14 cellular contexts compared by ENCODE assay signal in genomic region chr7:11714676-11715075, GRCh38.
DNase-seq lines count a peak whose midpoint lies in the region; ATAC-seq, FAIRE-seq and TF ChIP-seq lines count a peak whose summit lies in the region.
"Had no signal": no experiment of that assay in that cellular context is flagged by ENCODE, and none has a peak within 500 bp of the region (broad histone marks: within the 10 kb centered on the region; RNA-seq: fewer than 3 reads in every experiment).

No MANE protein-coding gene starts in this region.

- H4K8ac ChIP-seq in mesenchymal stem cell (ENCODE audit: low read length), result no peak overlapping the region

- no peaks in the 10 kb centered on the region for H3K9me3 Mint-ChIP-seq in astrocyte (ENCODE audit: unreplicated experiment)

- no peaks in the 10 kb centered on the region for H4K20me1 ChIP-seq in astrocyte (ENCODE audit: insufficient read depth, low read length)
- H4K20me1 ChIP-seq in mammary epithelial cell (ENCODE audit: insufficient read depth, low read length), result no peaks in the 10 kb centered on the region

- H3K4me2 ChIP-seq in astrocyte (ENCODE audit: low read length) (peak overlapping the region; percentile 40), mammary epithelial cell (ENCODE audit: insufficient read depth, low read depth, low read length) (no peak overlapping the region), mesenchymal stem cell (ENCODE audit: low read length, poor library complexity, severe bottlenecking) (no peak overlapping the region)

- intact Hi-C loops in mammary epithelial cell (cut with micrococcal nuclease) (no loop called here), aorta (cut with DNase I) (no loop called here)

- in situ Hi-C loops in mammary epithelial cell (cut with MboI; ENCODE audit: low sequenced_read_pairs in 2 of 2), result no loop called here

- no peak for TF ChIP-seq POLR2A in GM12892 (IDR thresholded peaks at IDR 0.05; ENCODE audit: low read depth, low read length)

- H3K23ac ChIP-seq in mesenchymal stem cell (ENCODE audit: low read length in 2 of 2), result no peak overlapping the region

- 100% methylated on average over 2 of the region's 2 CpGs for WGBS in mammary epithelial cell (ENCODE audit: low coverage, missing lambda C conversion rate)
- 100% methylated on average over 1 of the region's 2 CpGs for WGBS in mesenchymal stem cell
- WGBS in aorta, 2 donors, result 93 to 94% methylated on average over 2 of the region's 2 CpGs

- no TSS peak for BruUV-seq in mammary epithelial cell (replicated peaks; lab: Mats Ljungman, UMichigan)

- no peak overlapping the region for H3K14ac ChIP-seq in mesenchymal stem cell (ENCODE audit: low read length in 2 of 2)

- H2BK5ac ChIP-seq in mesenchymal stem cell (ENCODE audit: low read depth, low read length, poor library complexity, severe bottlenecking), result no peak overlapping the region

- no peaks in the 10 kb centered on the region for H3K79me1 ChIP-seq in mesenchymal stem cell (replicated peaks; ENCODE audit: low read length, poor library complexity, severe bottlenecking)

- H3K4me1 ChIP-seq in astrocyte (ENCODE audit: insufficient read depth, low read length) (peaks cover 8% of the 10 kb centered on the region), mammary epithelial cell (ENCODE audit: insufficient read depth, low read length) (no peaks in the 10 kb centered on the region), mesenchymal stem cell (ENCODE audit: control insufficient read depth, insufficient read depth, low read depth, low read length) (no peaks in the 10 kb centered on the region), aorta (ENCODE audit: control insufficient read depth in 1 of 2, insufficient read depth in 2 of 2, low read length in 2 of 2) (no peaks in the 10 kb centered on the region)

- no peak overlapping the region for H2BK12ac ChIP-seq in mesenchymal stem cell (ENCODE audit: low read length in 2 of 2)

- TF ChIP-seq CTCF in LNCaP clone FGC (IDR thresholded peaks at IDR 0.05; ENCODE audit: control insufficient read depth, extremely low read depth, insufficient read depth) (no peak), astrocyte (IDR thresholded peaks at IDR 0.05; ENCODE audit: insufficient read depth, low read depth, low read length) (no peak), mammary epithelial cell (conservative IDR thresholded peaks at IDR 0.05 in 1 of 2, IDR thresholded peaks at IDR 0.05 in 1 of 2; ENCODE audit: extremely low read depth in 1 of 2, insufficient read depth in 1 of 2, low read depth in 1 of 2, low read length in 2 of 2) (no peak)

- no peak overlapping the region for H3K4me3 ChIP-seq in LNCaP clone FGC (ENCODE audit: low read depth, low read length)
- H3K4me3 ChIP-seq in astrocyte (ENCODE audit: insufficient read depth, low read depth, low read length), result no peak overlapping the region
- no peak overlapping the region for H3K4me3 ChIP-seq in mammary epithelial cell (replicated peaks in 1 of 3; ENCODE audit: insufficient read depth in 1 of 3, low read depth in 2 of 3, low read length in 3 of 3)
- no peak overlapping the region for H3K4me3 ChIP-seq in mesenchymal stem cell (ENCODE audit: insufficient read depth in 1 of 2, low read depth in 1 of 2, low read length in 2 of 2)
- no peak overlapping the region for H3K4me3 ChIP-seq in aorta (ENCODE audit: low read length in 2 of 2)

- no peak overlapping the region for H3K4ac ChIP-seq in mesenchymal stem cell (ENCODE audit: low read depth in 1 of 2, low read length in 2 of 2)

- no peak overlapping the region for H2AFZ ChIP-seq in astrocyte (ENCODE audit: low read depth, low read length)
- H2AFZ ChIP-seq in mammary epithelial cell (ENCODE audit: low read depth, low read length), result no peak overlapping the region
- no peak overlapping the region for H2AFZ ChIP-seq in mesenchymal stem cell (ENCODE audit: low read depth, low read length)

- H3K36me3 ChIP-seq in astrocyte (ENCODE audit: insufficient read depth, low read length) (no peaks in the 10 kb centered on the region), mammary epithelial cell (ENCODE audit: insufficient read depth, low read length) (no peaks in the 10 kb centered on the region), mesenchymal stem cell (ENCODE audit: control insufficient read depth in 1 of 2, insufficient read depth in 2 of 2, low read depth in 1 of 2, low read length in 2 of 2) (no peaks in the 10 kb centered on the region), aorta (ENCODE audit: control insufficient read depth in 1 of 2, insufficient read depth in 2 of 2, low read length in 1 of 2) (no peaks in the 10 kb centered on the region)

- H3K18ac ChIP-seq in mesenchymal stem cell (ENCODE audit: low read depth in 1 of 2, low read length in 2 of 2), result no peak overlapping the region

- dilution Hi-C loops in mammary epithelial cell (cut with HindIII; ENCODE audit: low sequenced_read_pairs), result no loop called here

- H3K9me3 ChIP-seq in astrocyte (ENCODE audit: insufficient read depth, low read depth, low read length) (no peaks in the 10 kb centered on the region), mammary epithelial cell (replicated peaks; ENCODE audit: insufficient read depth, low read length) (no peaks in the 10 kb centered on the region), mesenchymal stem cell (ENCODE audit: control insufficient read depth, low read length) (no peaks in the 10 kb centered on the region), aorta (ENCODE audit: control insufficient read depth, low read length) (no peaks in the 10 kb centered on the region)
- H3K9me3 ChIP-seq: Caco-2 had no signal

- H3K4me3 Mint-ChIP-seq in astrocyte (ENCODE audit: unreplicated experiment), result no peak overlapping the region
- H3K4me3 Mint-ChIP-seq: CD8-positive, alpha-beta memory T cell; IgD-negative memory B cell had no signal

- H3K27me3 ChIP-seq in astrocyte (ENCODE audit: insufficient read depth, low read length) (no peaks in the 10 kb centered on the region), mammary epithelial cell (ENCODE audit: insufficient read depth, low read length) (no peaks in the 10 kb centered on the region), mesenchymal stem cell (ENCODE audit: control insufficient read depth in 1 of 2, insufficient read depth in 1 of 2, low read length in 2 of 2) (peaks cover 0 to 4% of the 10 kb centered on the region in 2 experiments), aorta (ENCODE audit: control insufficient read depth in 1 of 2, insufficient read depth in 2 of 2, low read length in 1 of 2) (peaks cover 0 to 1% of the 10 kb centered on the region in 2 donors)

- ATAC-seq in aorta (ENCODE audit: low FRiP score), result no peak

- DNase-seq in GM12892 (ENCODE audit: insufficient read length) (no peak), LNCaP clone FGC (ENCODE audit: low read depth) (peak; percentile 59), astrocyte (ENCODE audit: low read depth) (peak; percentile 39), kidney tubule cell (ENCODE audit: low spot score) (peak; percentile 15), mammary epithelial cell (no peak), RPMI8226 (no peak), mesenchymal stem cell (no peak), aorta (no peak)
- DNase-seq: Caco-2; CD8-positive, alpha-beta memory T cell; KG1 had no signal

- H3K79me2 ChIP-seq in astrocyte (ENCODE audit: insufficient read depth, low read length) (no peaks in the 10 kb centered on the region), mammary epithelial cell (ENCODE audit: insufficient read depth, low read length) (no peaks in the 10 kb centered on the region)

- FAIRE-seq in GM12892 (lab: Jason Lieb, UNC) (peak; percentile 67), astrocyte (lab: Jason Lieb, UNC) (no peak)
- FAIRE-seq: A204.1, GM18507 had no signal

- H3K36me3 Mint-ChIP-seq in astrocyte (ENCODE audit: low read depth, unreplicated experiment), result no peaks in the 10 kb centered on the region
- H3K36me3 Mint-ChIP-seq: CD8-positive, alpha-beta memory T cell; IgD-negative memory B cell had no signal

- H3K27me3 Mint-ChIP-seq in astrocyte (ENCODE audit: low read depth, unreplicated experiment), result no peaks in the 10 kb centered on the region
- H3K27me3 Mint-ChIP-seq: CD8-positive, alpha-beta memory T cell; IgD-negative memory B cell had no signal

- H4K91ac ChIP-seq in mesenchymal stem cell (ENCODE audit: low read length), result no peak overlapping the region

- no peak overlapping the region for H2BK120ac ChIP-seq in mesenchymal stem cell (ENCODE audit: low read depth, low read length)

- H3K27ac Mint-ChIP-seq in astrocyte (ENCODE audit: unreplicated experiment), result no peak overlapping the region
- H3K27ac Mint-ChIP-seq: CD8-positive, alpha-beta memory T cell; IgD-negative memory B cell had no signal

- H3K27ac ChIP-seq in astrocyte (ENCODE audit: low read depth, low read length) (no peak overlapping the region), mammary epithelial cell (ENCODE audit: insufficient read depth, low read depth, low read length) (no peak overlapping the region), mesenchymal stem cell (ENCODE audit: low read length, poor library complexity, severe bottlenecking) (no peak overlapping the region), aorta (ENCODE audit: low read depth in 1 of 2, low read length in 2 of 2) (no peak overlapping the region)

- H3K4me1 Mint-ChIP-seq in astrocyte (ENCODE audit: low read depth, unreplicated experiment), result peaks cover 11% of the 10 kb centered on the region
- H3K4me1 Mint-ChIP-seq: CD8-positive, alpha-beta memory T cell; IgD-negative memory B cell had no signal

- H3K9ac ChIP-seq in astrocyte (ENCODE audit: low read length) (no peak overlapping the region), mammary epithelial cell (ENCODE audit: insufficient read depth, low read length) (no peak overlapping the region), mesenchymal stem cell (ENCODE audit: low read length) (no peak overlapping the region)

- H2AK5ac ChIP-seq in mesenchymal stem cell (ENCODE audit: low read length, severe bottlenecking), result no peak overlapping the region

- no peak overlapping the region for H2BK15ac ChIP-seq in mesenchymal stem cell (ENCODE audit: low read depth, poor library complexity, severe bottlenecking)

- CTCF ChIA-PET in mammary epithelial cell (lab: Charles Lee; ENCODE audit: low non-redundant PET), result no interaction called here

Comparison
In these comparisons a context has a peak if more than half of its experiments do, and no peak if none do; other contexts are left out.
1. DNase-seq: peak in LNCaP clone FGC (single experiment), astrocyte (single experiment) and kidney tubule cell (single experiment); none in GM12892 (single experiment), mammary epithelial cell (single experiment), RPMI8226 (single experiment), mesenchymal stem cell (single experiment) and aorta (0 of 2).